2 cellular contexts compared by ENCODE assay signal in genomic region chr10:97059872-97060205, GRCh38.
TF ChIP-seq lines count a peak whose summit lies in the region.

No MANE protein-coding gene starts in this region.

TF ChIP-seq in HCT116, 20 proteins besides CTCF, POLR2A, EP300 and RAD21 (continued from another document):
- no peak for TF ChIP-seq CBX3 (IDR thresholded peaks at IDR 0.05; ENCODE audit: low read depth)
- no peak for TF ChIP-seq CEBPB (IDR thresholded peaks at IDR 0.05; ENCODE audit: low read depth)
- no peak for TF ChIP-seq MAX (IDR thresholded peaks at IDR 0.05)
- TF ChIP-seq REST (IDR thresholded peaks at IDR 0.05; ENCODE audit: low read depth), result no peak
TF ChIP-seq in HCT116: peak in this region for 0.

TF ChIP-seq in WTC11, 78 proteins besides CTCF, POLR2A, EP300 and RAD21:
- TF ChIP-seq CDX4 (CRISPR knock-in tag; IDR thresholded peaks at IDR 0.05; ENCODE audit: borderline replicate concordance), result no peak
- TF ChIP-seq CREM (CRISPR knock-in tag; IDR thresholded peaks at IDR 0.05), result no peak
- no peak for TF ChIP-seq TEAD4 (CRISPR knock-in tag; IDR thresholded peaks at IDR 0.05)
TF ChIP-seq in WTC11: peak in this region for 0.
